Comparison of ENCODE assay signal across 8 cellular contexts in the genomic region with DNA sequence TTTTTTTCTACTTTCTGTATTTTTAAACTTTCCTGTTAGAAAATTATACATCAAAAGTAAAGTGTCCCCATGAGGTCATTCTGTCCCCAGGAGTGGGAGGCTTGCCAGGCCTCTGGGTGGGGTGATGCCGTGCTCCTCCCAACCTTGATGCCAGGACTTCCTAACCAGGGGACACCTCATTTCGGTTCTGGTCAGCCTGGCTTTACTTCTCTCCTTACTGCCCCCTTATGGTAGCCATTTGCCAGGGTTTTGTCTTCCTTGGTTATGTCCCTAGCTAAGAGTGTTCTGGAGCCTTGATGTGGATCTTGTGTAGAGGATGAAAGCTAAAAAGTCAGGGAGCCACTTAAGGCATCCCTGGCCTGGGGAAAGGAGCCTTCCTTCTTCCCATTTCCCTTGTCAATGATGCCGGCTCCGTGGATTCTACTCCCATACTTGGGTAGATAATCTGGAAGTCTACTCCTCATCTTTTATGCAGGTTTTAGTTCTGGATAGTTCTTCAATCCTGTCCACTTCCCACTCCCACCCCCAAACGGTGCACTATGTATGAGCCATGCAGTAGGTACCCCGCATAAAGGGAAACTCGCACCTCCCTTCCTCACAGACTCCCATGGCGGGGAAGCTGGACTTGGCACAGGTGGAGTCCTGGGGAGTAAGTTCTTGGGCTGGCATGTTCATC.
DNase-seq lines count a peak whose midpoint lies in the region; ATAC-seq and TF ChIP-seq lines count a peak whose summit lies in the region.

No MANE protein-coding gene starts in this region.

- TF ChIP-seq CTCF in fibroblast of mammary gland (conservative IDR thresholded peaks at IDR 0.05; ENCODE audit: control insufficient read depth, insufficient read depth, low read depth, low read length): peak; percentile 89
- peak; percentile 42 to 53 (median 43) for TF ChIP-seq CTCF in nephron (IDR thresholded peaks at IDR 0.05; ENCODE audit: unreplicated experiment in 3 of 3)

- DNase-seq in Daoy (ENCODE audit: low read depth) (peak; percentile 62), HPDE6-E6E7 (ENCODE audit: extremely low spot score) (peak; percentile 74), SKM-1 (lab: John Stamatoyannopoulos, UW; ENCODE audit: unreplicated experiment) (peak; percentile 71), fibroblast of mammary gland (ENCODE audit: low read depth) (peak; percentile 78), NCI-H2029 treated with DMSO at 0.1 percent for 48 hours (lab: John Stamatoyannopoulos, UW) (no peak)
- DNase-seq in effector memory CD8-positive, alpha-beta T cell: no peak

- ATAC-seq in effector memory CD8-positive, alpha-beta T cell (replicated peaks): no peak
- no peak for ATAC-seq in GM21528 (IDR thresholded peaks at IDR 0.05; ENCODE audit: low FRiP score, unreplicated experiment)

- no peaks in the 10 kb centered on the region for H3K9me3 Mint-ChIP-seq in nephron
- H3K9me3 Mint-ChIP-seq in effector memory CD8-positive, alpha-beta T cell: no peaks in the 10 kb centered on the region

- no peak overlapping the region for H3K27ac Mint-ChIP-seq in nephron
- no peak overlapping the region for H3K27ac Mint-ChIP-seq in effector memory CD8-positive, alpha-beta T cell

- H3K4me3 ChIP-seq in fibroblast of mammary gland (ENCODE audit: control insufficient read depth, low read depth, low read length): no peak overlapping the region

- H3K27me3 Mint-ChIP-seq in nephron (ENCODE audit: low read depth): no peaks in the 10 kb centered on the region
- H3K27me3 Mint-ChIP-seq in effector memory CD8-positive, alpha-beta T cell: peaks cover 11 to 36% of the 10 kb centered on the region in 2 donors

- H3K4me3 Mint-ChIP-seq in nephron: no peak overlapping the region
- no peak overlapping the region for H3K4me3 Mint-ChIP-seq in effector memory CD8-positive, alpha-beta T cell

- no peaks in the 10 kb centered on the region for H3K36me3 Mint-ChIP-seq in nephron (ENCODE audit: low read depth)
- no peaks in the 10 kb centered on the region for H3K36me3 Mint-ChIP-seq in effector memory CD8-positive, alpha-beta T cell (ENCODE audit: insufficient read depth)

- H3K4me1 Mint-ChIP-seq in nephron: peaks cover 10% of the 10 kb centered on the region
- no peaks in the 10 kb centered on the region for H3K4me1 Mint-ChIP-seq in effector memory CD8-positive, alpha-beta T cell (ENCODE audit: low read depth in 2 of 2)

Comparison
In these comparisons a context has a peak if more than half of its experiments do, and no peak if none do; other contexts are left out.
1. DNase-seq: peak in Daoy (single experiment), HPDE6-E6E7 (single experiment), SKM-1 (single experiment) and fibroblast of mammary gland (single experiment); none in effector memory CD8-positive, alpha-beta T cell (0 of 3) and NCI-H2029 treated with DMSO at 0.1 percent for 48 hours (single experiment).